In the genomic region with DNA sequence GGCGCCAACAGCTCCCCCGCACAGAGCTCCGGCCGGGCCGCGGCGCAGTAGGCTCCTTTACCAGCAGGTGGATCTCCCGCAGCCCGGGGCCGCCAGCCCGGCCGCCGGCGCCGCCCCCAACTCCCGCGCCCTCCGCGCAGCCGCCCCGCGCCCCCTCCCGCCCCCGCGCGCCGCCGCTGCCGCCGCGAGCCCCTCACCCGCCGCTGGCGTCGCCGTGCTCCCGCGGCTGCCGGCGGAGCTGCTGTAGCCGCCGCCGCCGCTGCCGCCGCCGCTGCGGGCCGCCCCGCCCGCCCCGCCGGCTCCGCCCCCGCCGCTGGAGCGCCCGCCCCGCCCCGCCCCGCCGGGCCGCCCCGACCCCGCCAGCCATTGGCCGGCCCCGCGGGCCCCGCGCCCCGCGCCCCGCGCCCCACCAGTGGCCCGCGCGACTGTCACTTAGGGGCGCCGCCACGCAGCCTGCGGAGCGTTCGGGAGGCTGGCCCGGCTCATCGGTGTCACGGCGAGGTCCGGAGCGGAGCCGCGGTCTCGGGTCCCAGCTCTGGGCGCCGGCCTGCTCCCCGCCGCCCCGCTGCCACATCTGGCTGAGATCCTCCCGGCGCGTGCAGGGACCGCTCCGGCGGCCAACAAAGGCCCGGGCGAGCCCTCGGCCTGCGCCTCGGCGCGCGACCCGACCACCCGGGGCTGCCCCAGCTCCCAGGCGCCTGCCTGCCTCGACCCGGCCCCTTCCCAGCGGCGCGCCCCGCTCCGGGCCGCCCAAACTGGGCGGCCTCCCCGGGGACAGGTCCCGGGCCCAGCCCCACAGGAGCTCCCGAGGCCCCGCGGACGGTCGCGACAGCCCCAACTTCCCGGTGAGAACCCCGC, we compare ENCODE assay signal across 8 cellular contexts. TPM values are rescaled to one million over a fixed set of nuclear protein-coding genes. Genes with fewer than 3 reads are reported as not detected.
DNase-seq lines count a peak whose midpoint lies in the region; ATAC-seq, FAIRE-seq and TF ChIP-seq lines count a peak whose summit lies in the region.

A gene (minus strand): TSS at position 282 of the 858 bp plus-strand sequence. CDS start 4,800 bp downstream, outside the sequence.

- H3K4me1 Mint-ChIP-seq in activated naive CD8-positive, alpha-beta T cell treated with anti-CD3 and anti-CD28 coated beads, Interleukin-2, amount 50 U/mL, for 24 hours, result peaks cover 70% of the 10 kb centered on the region

- H2AFZ ChIP-seq in SU-DHL-6 (ENCODE audit: low read depth, low read length, severe bottlenecking), result peak within 1 kb of the TSS; percentile 92

- no peaks in the 10 kb centered on the region for H3K79me2 ChIP-seq in SU-DHL-6 (ENCODE audit: insufficient read depth, low read length)

- H3K27ac ChIP-seq in SU-DHL-6 (ENCODE audit: low read depth, low read length) (no peak within 1 kb of the TSS), left ventricle myocardium inferior (replicated peaks) (peak within 1 kb of the TSS; percentile 98)

- H3K27me3 ChIP-seq in SU-DHL-6 (ENCODE audit: low read length), result no peaks in the 10 kb centered on the region
- no peaks in the 10 kb centered on the region for H3K27me3 ChIP-seq in left ventricle myocardium inferior (ENCODE audit: low read depth)

- H4K20me1 ChIP-seq in SU-DHL-6 (ENCODE audit: low read depth, low read length), result peaks cover 8% of the 10 kb centered on the region; the same call in 1 of the 2 replicates

- peak within 1 kb of the TSS; percentile 94 for H3K27ac Mint-ChIP-seq in activated naive CD8-positive, alpha-beta T cell treated with anti-CD3 and anti-CD28 coated beads, Interleukin-2, amount 50 U/mL, for 24 hours

- peaks cover 9% of the 10 kb centered on the region; the same call in 1 of the 2 replicates for H3F3A ChIP-seq in SU-DHL-6 (ENCODE audit: insufficient read depth)

- H3K36me3 ChIP-seq in SU-DHL-6 (ENCODE audit: low read length), result no peaks in the 10 kb centered on the region
- H3K36me3 ChIP-seq in left ventricle myocardium inferior, result no peaks in the 10 kb centered on the region

- H3K9me3 Mint-ChIP-seq in activated naive CD8-positive, alpha-beta T cell treated with anti-CD3 and anti-CD28 coated beads, Interleukin-2, amount 50 U/mL, for 24 hours, result no peaks in the 10 kb centered on the region

- H3K9ac ChIP-seq in SU-DHL-6 (ENCODE audit: low read length), result peak within 1 kb of the TSS; percentile 62

- peaks cover 63% of the 10 kb centered on the region for H3K4me1 ChIP-seq in left ventricle myocardium inferior

- intact Hi-C loops in left ventricle myocardium inferior (cut with micrococcal nuclease), result no loop called here

- H3K4me3 Mint-ChIP-seq in activated naive CD8-positive, alpha-beta T cell treated with anti-CD3 and anti-CD28 coated beads, Interleukin-2, amount 50 U/mL, for 24 hours, result peak within 1 kb of the TSS; percentile 89

- FAIRE-seq in urothelium cell line (lab: Jason Lieb, UNC), result no peak

- no peaks in the 10 kb centered on the region for H3K27me3 Mint-ChIP-seq in activated naive CD8-positive, alpha-beta T cell treated with anti-CD3 and anti-CD28 coated beads, Interleukin-2, amount 50 U/mL, for 24 hours

- H3K9me3 ChIP-seq in SU-DHL-6 (ENCODE audit: insufficient read depth, low read length) (no peaks in the 10 kb centered on the region), left ventricle myocardium inferior (replicated peaks) (no peaks in the 10 kb centered on the region)

- DNase-seq in COR-L47 (lab: John Stamatoyannopoulos, UW) (peak; percentile 38), left ventricle myocardium inferior (peak; percentile 86), pulmonary artery endothelial cell (ENCODE audit: low read depth, low spot score) (no peak), urothelium cell line (ENCODE audit: low spot score) (peak; percentile 88)
- peak; percentile 78 for DNase-seq in activated naive CD8-positive, alpha-beta T cell treated with anti-CD3 and anti-CD28 coated beads, Interleukin-2, amount 50 U/mL, for 24 hours

- peak; percentile 81 for ATAC-seq in GM19372 (IDR thresholded peaks at IDR 0.05; ENCODE audit: low read depth, unreplicated experiment)
- peak; percentile 73 for ATAC-seq in HG03571 (IDR thresholded peaks at IDR 0.05; ENCODE audit: unreplicated experiment)
- peak; percentile 78 for ATAC-seq in activated naive CD8-positive, alpha-beta T cell treated with anti-CD3 and anti-CD28 coated beads, Interleukin-2, amount 50 U/mL, for 24 hours

- no peaks in the 10 kb centered on the region for H3K9me2 ChIP-seq in SU-DHL-6 (replicated peaks; ENCODE audit: insufficient read depth, low read length)

- H3K36me3 Mint-ChIP-seq in activated naive CD8-positive, alpha-beta T cell treated with anti-CD3 and anti-CD28 coated beads, Interleukin-2, amount 50 U/mL, for 24 hours (ENCODE audit: low read depth), result no peaks in the 10 kb centered on the region

- TF ChIP-seq CTCF in SU-DHL-6 (IDR thresholded peaks at IDR 0.05; ENCODE audit: insufficient read depth, low read length, poor library complexity, severe bottlenecking), result no peak
- peak; percentile 22 for TF ChIP-seq CTCF in left ventricle myocardium inferior (IDR thresholded peaks at IDR 0.05; ENCODE audit: borderline replicate concordance)

- H3K4me3 ChIP-seq in SU-DHL-6 (ENCODE audit: insufficient read depth, low read length, poor library complexity, severe bottlenecking), result peak within 1 kb of the TSS; percentile 59
- H3K4me3 ChIP-seq in left ventricle myocardium inferior, result peak within 1 kb of the TSS; percentile 94

- H3K4me2 ChIP-seq in SU-DHL-6 (ENCODE audit: low read depth, low read length, poor library complexity, severe bottlenecking), result peak within 1 kb of the TSS; percentile 75

RNA-seq across cellular contexts. Expression of the gene that starts here (rescaled TPM):
- 18.4 TPM for total RNA-seq in left ventricle myocardium inferior
- total RNA-seq in pulmonary artery endothelial cell, result 65.4 and 68.8 TPM in 2 replicates
